ENCODE assay signal across 17 cellular contexts in the genomic region with DNA sequence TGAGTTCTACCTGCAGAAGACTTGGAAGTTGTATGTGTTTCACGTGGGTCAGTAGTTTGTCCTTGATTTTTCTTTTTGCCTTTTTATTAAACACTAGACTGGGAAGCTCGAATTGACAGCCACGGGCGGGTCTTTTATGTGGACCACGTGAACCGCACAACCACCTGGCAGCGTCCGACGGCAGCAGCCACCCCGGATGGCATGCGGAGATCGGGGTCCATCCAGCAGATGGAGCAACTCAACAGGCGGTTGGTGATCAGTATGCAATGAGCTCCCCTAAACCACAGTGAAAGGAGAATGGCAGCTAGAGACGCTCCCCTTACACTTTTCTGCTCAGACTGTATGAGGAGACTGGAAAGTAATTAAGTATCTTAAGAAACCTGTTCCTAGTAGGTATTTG.
DNase-seq lines count a peak whose midpoint lies in the region; ATAC-seq and TF ChIP-seq lines count a peak whose summit lies in the region.
"Had no signal": no experiment of that assay in that cellular context is flagged by ENCODE, and none has a peak within 500 bp of the region (broad histone marks: within the 10 kb centered on the region; RNA-seq: fewer than 3 reads in every experiment).

No MANE protein-coding gene starts in this region.

- ATAC-seq in HCT116: no peak
- no peak for ATAC-seq in HG03460 (IDR thresholded peaks at IDR 0.05; ENCODE audit: unreplicated experiment)
- ATAC-seq: Panc1 had no signal

- H3K27me3 ChIP-seq in BE2C (no peaks in the 10 kb centered on the region; the same call in 1 of the 2 replicates), HCT116 (ENCODE audit: insufficient read depth, low read length) (no peaks in the 10 kb centered on the region)
- H3K27me3 ChIP-seq: BLaER1 had no signal

- TF ChIP-seq POLR2A in HCT116 (IDR thresholded peaks at IDR 0.05; ENCODE audit: borderline replicate concordance, extremely low read depth, insufficient read depth, insufficient read length): no peak

- in situ Hi-C loops in astrocyte of the cerebellum (cut with HindIII; ENCODE audit: low sequenced_read_pairs): no loop called here

- H3K9me3 ChIP-seq in BE2C (no peaks in the 10 kb centered on the region; the same call in 1 of the 2 replicates), HCT116 (ENCODE audit: control insufficient read depth in 1 of 2, insufficient read depth in 1 of 2, low read depth in 1 of 2, low read length in 2 of 2) (no peaks in the 10 kb centered on the region)
- H3K9me3 ChIP-seq: BLaER1 had no signal

- RAD21 ChIA-PET in HCT116 (lab: Charles Lee; ENCODE audit: low non-redundant PET in 1 of 2, low total read pairs in 2 of 2, uncharacterized antibody in 2 of 2, unreplicated experiment in 2 of 2): interaction anchor here in 1 of 2 experiments (1.1 kb wide), 1 partner anchor 244 kb away, joined by 3 read pairs; no protein-coding TSS in a partner anchor

- DNase-seq in BE2C (no peak), HCT116 (ENCODE audit: low read depth, low spot score) (no peak), astrocyte of the cerebellum (ENCODE audit: low read depth) (no peak), islet precursor cell (peak; percentile 24), HK-2 (ENCODE audit: unreplicated experiment) (no peak), GM19240 (ENCODE audit: insufficient read length, low spot score) (no peak)
- no peak for DNase-seq in NK-92 treated with Interleukin-12 subunit alpha and Interleukin-12 subunit beta, amount 100 ng/mL, for 24 hours (lab: John Stamatoyannopoulos, UW)
- DNase-seq: foreskin fibroblast; mammary epithelial cell; NCI-H1694; stimulated activated naive CD4-positive, alpha-beta T cell treated with Interleukin-2 at 50 U/mL for 16 hours; trophoblast cell had no signal

- no peak overlapping the region for H3K27ac ChIP-seq in HCT116 (ENCODE audit: low read depth, low read length)
- H3K27ac ChIP-seq: BLaER1, KMS-11, VCaP had no signal

- H3K4me3 ChIP-seq in BE2C (ENCODE audit: low read depth, low read length): no peak overlapping the region
- H3K4me3 ChIP-seq in HCT116 (replicated peaks in 1 of 2; ENCODE audit: low read depth in 1 of 2, low read length in 2 of 2): no peak overlapping the region
- no peak overlapping the region for H3K4me3 ChIP-seq in astrocyte of the cerebellum (ENCODE audit: low read depth, low read length)
- H3K4me3 ChIP-seq: BLaER1 had no signal

- H3K79me2 ChIP-seq in HCT116 (ENCODE audit: insufficient read depth, low read length): no peaks in the 10 kb centered on the region

- no peak overlapping the region for H3K4me2 ChIP-seq in HCT116 (ENCODE audit: low read length)
- H3K4me2 ChIP-seq: BLaER1, KMS-11 had no signal

- no peaks in the 10 kb centered on the region for H3K9me2 ChIP-seq in HCT116 (ENCODE audit: insufficient read depth)

- CTCF ChIA-PET in HCT116 (lab: Charles Lee): interaction anchor here (0.9 to 2.6 kb wide), 3 partner anchors 17 to 244 kb away, joined by 3 to 16 read pairs (median 4); no protein-coding TSS in a partner anchor

- TF ChIP-seq RAD21 in HCT116 (IDR thresholded peaks at IDR 0.05; ENCODE audit: low read depth): peak; percentile 46

- H3K9ac ChIP-seq in HCT116 (ENCODE audit: low read length): no peak overlapping the region
- H3K9ac ChIP-seq: BLaER1, KMS-11 had no signal

- intact Hi-C loops in HCT116 (cut with micrococcal nuclease): loop anchor here (5.0 kb wide), 4 partner anchors 246 to 1514 kb away; no protein-coding TSS in a partner anchor

- H3K4me1 ChIP-seq in BE2C (no peaks in the 10 kb centered on the region), HCT116 (ENCODE audit: control insufficient read depth in 1 of 2, insufficient read depth in 2 of 2, low read length in 2 of 2) (peaks cover 0 to 5% of the 10 kb centered on the region in 2 experiments; a peak in 2 of 4 replicates)
- H3K4me1 ChIP-seq: BLaER1 had no signal

- no peak overlapping the region for H2AFZ ChIP-seq in HCT116 (ENCODE audit: low read depth, low read length, poor library complexity, severe bottlenecking)

- no peaks in the 10 kb centered on the region for H4K20me1 ChIP-seq in HCT116 (ENCODE audit: insufficient read depth)
- H4K20me1 ChIP-seq: BLaER1 had no signal

- 0 out of 2 replicates have a peak, but pooled peaks have one; percentile 1 for TF ChIP-seq CTCF in BE2C (IDR thresholded peaks at IDR 0.05; ENCODE audit: low read depth, low read length)
- peak in 2 of 3 experiments; percentile 2 to 24; a peak in 1 of 6 replicates for TF ChIP-seq CTCF in HCT116 (IDR thresholded peaks at IDR 0.05 in 2 of 3, conservative IDR thresholded peaks at IDR 0.05 in 1 of 3; ENCODE audit: borderline replicate concordance in 1 of 3, insufficient read depth in 1 of 3, low read depth in 2 of 3, low read length in 2 of 3)
- TF ChIP-seq CTCF in astrocyte of the cerebellum (IDR thresholded peaks at IDR 0.05; ENCODE audit: low read depth, low read length, missing control alignments): peak; percentile 27

- POLR2A ChIA-PET in HCT116 (lab: Charles Lee): no interaction called here

- H3K36me3 ChIP-seq in BE2C (no peaks in the 10 kb centered on the region), HCT116 (ENCODE audit: control insufficient read depth in 1 of 2, insufficient read depth in 2 of 2, low read length in 2 of 2) (no peaks in the 10 kb centered on the region)

- BruUV-seq in HCT116 (replicated peaks; lab: Mats Ljungman, UMichigan): no TSS peak

TF ChIP-seq in HCT116, 20 proteins besides CTCF, POLR2A, EP300 and RAD21:
- TF ChIP-seq JUND (IDR thresholded peaks at IDR 0.05): no peak
- TF ChIP-seq EGR1 (IDR thresholded peaks at IDR 0.05; ENCODE audit: low read depth): no peak
- TF ChIP-seq CEBPB (IDR thresholded peaks at IDR 0.05; ENCODE audit: low read depth): no peak
- TF ChIP-seq, protein P1, sequence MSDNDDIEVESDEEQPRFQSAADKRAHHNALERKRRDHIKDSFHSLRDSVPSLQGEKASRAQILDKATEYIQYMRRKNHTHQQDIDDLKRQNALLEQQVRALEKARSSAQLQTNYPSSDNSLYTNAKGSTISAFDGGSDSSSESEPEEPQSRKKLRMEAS (IDR thresholded peaks at IDR 0.05): no peak
- TF ChIP-seq, protein P2, sequence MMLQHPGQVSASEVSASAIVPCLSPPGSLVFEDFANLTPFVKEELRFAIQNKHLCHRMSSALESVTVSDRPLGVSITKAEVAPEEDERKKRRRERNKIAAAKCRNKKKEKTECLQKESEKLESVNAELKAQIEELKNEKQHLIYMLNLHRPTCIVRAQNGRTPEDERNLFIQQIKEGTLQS (IDR thresholded peaks at IDR 0.05): no peak
- TF ChIP-seq SIN3A (IDR thresholded peaks at IDR 0.05; ENCODE audit: low read depth): no peak
- TF ChIP-seq ELF1 (IDR thresholded peaks at IDR 0.05; ENCODE audit: borderline replicate concordance, low read depth): no peak
- TF ChIP-seq ZFX (IDR thresholded peaks at IDR 0.05): no peak
- TF ChIP-seq, protein P3, sequence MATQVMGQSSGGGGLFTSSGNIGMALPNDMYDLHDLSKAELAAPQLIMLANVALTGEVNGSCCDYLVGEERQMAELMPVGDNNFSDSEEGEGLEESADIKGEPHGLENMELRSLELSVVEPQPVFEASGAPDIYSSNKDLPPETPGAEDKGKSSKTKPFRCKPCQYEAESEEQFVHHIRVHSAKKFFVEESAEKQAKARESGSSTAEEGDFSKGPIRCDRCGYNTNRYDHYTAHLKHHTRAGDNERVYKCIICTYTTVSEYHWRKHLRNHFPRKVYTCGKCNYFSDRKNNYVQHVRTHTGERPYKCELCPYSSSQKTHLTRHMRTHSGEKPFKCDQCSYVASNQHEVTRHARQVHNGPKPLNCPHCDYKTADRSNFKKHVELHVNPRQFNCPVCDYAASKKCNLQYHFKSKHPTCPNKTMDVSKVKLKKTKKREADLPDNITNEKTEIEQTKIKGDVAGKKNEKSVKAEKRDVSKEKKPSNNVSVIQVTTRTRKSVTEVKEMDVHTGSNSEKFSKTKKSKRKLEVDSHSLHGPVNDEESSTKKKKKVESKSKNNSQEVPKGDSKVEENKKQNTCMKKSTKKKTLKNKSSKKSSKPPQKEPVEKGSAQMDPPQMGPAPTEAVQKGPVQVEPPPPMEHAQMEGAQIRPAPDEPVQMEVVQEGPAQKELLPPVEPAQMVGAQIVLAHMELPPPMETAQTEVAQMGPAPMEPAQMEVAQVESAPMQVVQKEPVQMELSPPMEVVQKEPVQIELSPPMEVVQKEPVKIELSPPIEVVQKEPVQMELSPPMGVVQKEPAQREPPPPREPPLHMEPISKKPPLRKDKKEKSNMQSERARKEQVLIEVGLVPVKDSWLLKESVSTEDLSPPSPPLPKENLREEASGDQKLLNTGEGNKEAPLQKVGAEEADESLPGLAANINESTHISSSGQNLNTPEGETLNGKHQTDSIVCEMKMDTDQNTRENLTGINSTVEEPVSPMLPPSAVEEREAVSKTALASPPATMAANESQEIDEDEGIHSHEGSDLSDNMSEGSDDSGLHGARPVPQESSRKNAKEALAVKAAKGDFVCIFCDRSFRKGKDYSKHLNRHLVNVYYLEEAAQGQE (IDR thresholded peaks at IDR 0.05; ENCODE audit: low read depth): no peak
- no peak for TF ChIP-seq FOSL1 (IDR thresholded peaks at IDR 0.05; ENCODE audit: low read depth)
- no peak for TF ChIP-seq ZNF274 (IDR thresholded peaks at IDR 0.05; ENCODE audit: low read depth, low read length)
- no peak for TF ChIP-seq YY1 (IDR thresholded peaks at IDR 0.05; ENCODE audit: extremely low read depth, insufficient replicate concordance, low read depth, low read length)
- TF ChIP-seq EZH2phosphoT487 (IDR thresholded peaks at IDR 0.05; ENCODE audit: borderline replicate concordance): no peak
- TF ChIP-seq, protein P4, sequence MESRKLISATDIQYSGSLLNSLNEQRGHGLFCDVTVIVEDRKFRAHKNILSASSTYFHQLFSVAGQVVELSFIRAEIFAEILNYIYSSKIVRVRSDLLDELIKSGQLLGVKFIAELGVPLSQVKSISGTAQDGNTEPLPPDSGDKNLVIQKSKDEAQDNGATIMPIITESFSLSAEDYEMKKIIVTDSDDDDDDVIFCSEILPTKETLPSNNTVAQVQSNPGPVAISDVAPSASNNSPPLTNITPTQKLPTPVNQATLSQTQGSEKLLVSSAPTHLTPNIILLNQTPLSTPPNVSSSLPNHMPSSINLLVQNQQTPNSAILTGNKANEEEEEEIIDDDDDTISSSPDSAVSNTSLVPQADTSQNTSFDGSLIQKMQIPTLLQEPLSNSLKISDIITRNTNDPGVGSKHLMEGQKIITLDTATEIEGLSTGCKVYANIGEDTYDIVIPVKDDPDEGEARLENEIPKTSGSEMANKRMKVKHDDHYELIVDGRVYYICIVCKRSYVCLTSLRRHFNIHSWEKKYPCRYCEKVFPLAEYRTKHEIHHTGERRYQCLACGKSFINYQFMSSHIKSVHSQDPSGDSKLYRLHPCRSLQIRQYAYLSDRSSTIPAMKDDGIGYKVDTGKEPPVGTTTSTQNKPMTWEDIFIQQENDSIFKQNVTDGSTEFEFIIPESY (IDR thresholded peaks at IDR 0.05; ENCODE audit: extremely low read depth, insufficient replicate concordance, low read length): no peak
- TF ChIP-seq POLR2AphosphoS5 (IDR thresholded peaks at IDR 0.05; ENCODE audit: low read depth, low read length): no peak
TF ChIP-seq in HCT116: peak in this region for 0.
